27 cellular contexts compared by ENCODE assay signal in the genomic region with DNA sequence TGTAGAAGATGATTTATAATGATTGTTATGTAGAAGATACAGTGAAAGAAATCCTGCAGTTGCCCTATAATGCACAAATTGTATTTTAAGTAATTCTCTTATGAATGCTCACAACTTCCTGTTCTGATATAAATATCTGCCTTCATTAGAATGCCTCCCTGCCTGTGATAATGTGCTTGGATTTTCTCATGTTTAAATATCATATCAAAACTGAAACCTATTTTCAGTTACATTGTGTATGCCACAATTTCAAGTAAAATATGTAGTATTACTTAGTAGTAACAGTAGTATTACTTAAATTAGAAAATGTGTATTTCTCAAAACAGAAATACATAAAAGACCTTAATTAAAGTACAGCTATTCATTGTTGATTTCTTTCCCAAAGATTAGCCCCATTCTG. TPM values are rescaled to one million over a fixed set of nuclear protein-coding genes. Genes with fewer than 3 reads are reported as not detected.
A peak's percentile ranks its signal among the peaks of the same experiment; 100 is the strongest.
DNase-seq lines count a peak whose midpoint lies in the region; ATAC-seq, FAIRE-seq and TF ChIP-seq lines count a peak whose summit lies in the region.
"Had no signal": no experiment of that assay in that cellular context is flagged by ENCODE, and none has a peak within 500 bp of the region (broad histone marks: within the 10 kb centered on the region; RNA-seq: fewer than 3 reads in every experiment).

No MANE protein-coding gene starts in this region.

- no peak overlapping the region for H3K4me3 ChIP-seq in GM12878
- H3K4me3 ChIP-seq: K562, MG63, SJCRH30 had no signal

- DNase-seq in GM12878 (ENCODE audit: low read depth, low spot score): no peak
- DNase-seq in activated naive CD4-positive, alpha-beta T cell treated with anti-CD3 and anti-CD28 coated beads, Interleukin-2, amount 10 ng/mL, durations not matched to agents 7 days and 5 days: no peak
- DNase-seq in NCI-H69 (lab: John Stamatoyannopoulos, UW): no peak
- no peak for DNase-seq in cortex of kidney (lab: John Stamatoyannopoulos, UW)
- DNase-seq: BE2C; CD4-positive, CD25-positive, alpha-beta regulatory T cell; EL; GF-D8; MG63; NCI-H1048; NCI-H1436; NCI-H187 treated with DMSO at 0.1 percent for 48 hours; NCI-H2107; SJCRH30; T-helper 9 cell had no signal

- no peaks in the 10 kb centered on the region for H3K36me3 Mint-ChIP-seq in activated naive CD4-positive, alpha-beta T cell treated with anti-CD3 and anti-CD28 coated beads, Interleukin-2, amount 10 ng/mL, durations not matched to agents 7 days and 5 days
- H3K36me3 Mint-ChIP-seq: CD4-positive, CD25-positive, alpha-beta regulatory T cell had no signal

- TF ChIP-seq EP300 in GM12878 (IDR thresholded peaks at IDR 0.05; ENCODE audit: borderline replicate concordance in 1 of 2, control insufficient read depth in 1 of 2, low read depth in 2 of 2, low read length in 2 of 2): no peak

- BruUV-seq in GM12878 (replicated peaks; lab: Mats Ljungman, UMichigan): no TSS peak

- ATAC-seq in GM19035 (IDR thresholded peaks at IDR 0.05; ENCODE audit: unreplicated experiment) (peak; percentile 60), HG02610 (IDR thresholded peaks at IDR 0.05; ENCODE audit: unreplicated experiment) (peak; percentile 85), HG03469 (IDR thresholded peaks at IDR 0.05; ENCODE audit: unreplicated experiment) (peak; percentile 69), GM12878 (no peak), GM18517 (IDR thresholded peaks at IDR 0.05; ENCODE audit: unreplicated experiment) (no peak)
- ATAC-seq: HepG2, K562, Panc1 had no signal

- RAD21 ChIA-PET in GM12878 (lab: Charles Lee; ENCODE audit: unreplicated experiment): no interaction called here

- H4K20me1 ChIP-seq in GM12878 (ENCODE audit: control insufficient read depth, insufficient read depth): no peaks in the 10 kb centered on the region

- H3K9ac ChIP-seq in GM12878 (ENCODE audit: control insufficient read depth, insufficient read depth, low read length): no peak overlapping the region

- no peak overlapping the region for H3K4me3 Mint-ChIP-seq in activated naive CD4-positive, alpha-beta T cell treated with anti-CD3 and anti-CD28 coated beads, Interleukin-2, amount 10 ng/mL, durations not matched to agents 7 days and 5 days
- H3K4me3 Mint-ChIP-seq: CD4-positive, CD25-positive, alpha-beta regulatory T cell had no signal

- no peak overlapping the region for H2AFZ ChIP-seq in GM12878 (ENCODE audit: control insufficient read depth, low read depth, low read length)

- no peaks in the 10 kb centered on the region for H3K9me3 ChIP-seq in GM12878 (replicated peaks; ENCODE audit: control insufficient read depth, insufficient read depth, low read length)
- H3K9me3 ChIP-seq: BE2C, MG63, SJCRH30 had no signal

- no peaks in the 10 kb centered on the region for H3K27me3 Mint-ChIP-seq in activated naive CD4-positive, alpha-beta T cell treated with anti-CD3 and anti-CD28 coated beads, Interleukin-2, amount 10 ng/mL, durations not matched to agents 7 days and 5 days
- H3K27me3 Mint-ChIP-seq: CD4-positive, CD25-positive, alpha-beta regulatory T cell had no signal

- no peak for TF ChIP-seq POLR2A in GM12878 (IDR thresholded peaks at IDR 0.05; ENCODE audit: low read depth, low read length)

- in situ Hi-C loops in GM12878 (cut with MboI): no loop called here

- peak; percentile 74 for FAIRE-seq in GM12878 (lab: Jason Lieb, UNC)
- FAIRE-seq: HepG2, K562 had no signal

- no peak overlapping the region for H3K27ac Mint-ChIP-seq in activated naive CD4-positive, alpha-beta T cell treated with anti-CD3 and anti-CD28 coated beads, Interleukin-2, amount 10 ng/mL, durations not matched to agents 7 days and 5 days
- H3K27ac Mint-ChIP-seq: CD4-positive, CD25-positive, alpha-beta regulatory T cell had no signal

- CTCF ChIA-PET in GM12878 (lab: Yijun Ruan, JAX): no interaction called here
- CTCF ChIA-PET in activated naive CD4-positive, alpha-beta T cell treated with anti-CD3 and anti-CD28 coated beads, Interleukin-2, amount 10 ng/mL, durations not matched to agents 7 days and 5 days (lab: Charles Lee): interaction anchor here (0.8 kb wide), 1 partner anchor 35 kb away, joined by 3 read pairs; no protein-coding TSS in a partner anchor

- intact Hi-C loops in GM12878 (cut with micrococcal nuclease; ENCODE audit: unreplicated experiment): no loop called here

- TF ChIP-seq CTCF in GM12878 (IDR thresholded peaks at IDR 0.05 in 2 of 3, conservative IDR thresholded peaks at IDR 0.05 in 1 of 3; ENCODE audit: control insufficient read depth in 2 of 3, extremely low read depth in 1 of 3, insufficient read depth in 1 of 3, low read depth in 3 of 3, low read length in 3 of 3): no peak

- H3K9me3 Mint-ChIP-seq in activated naive CD4-positive, alpha-beta T cell treated with anti-CD3 and anti-CD28 coated beads, Interleukin-2, amount 10 ng/mL, durations not matched to agents 7 days and 5 days: no peaks in the 10 kb centered on the region

- H3K27me3 ChIP-seq in GM12878 (replicated peaks in 1 of 2; ENCODE audit: control insufficient read depth in 2 of 2, insufficient read depth in 2 of 2, low read length in 1 of 2): no peaks in the 10 kb centered on the region
- H3K27me3 ChIP-seq: BE2C, MG63, SJCRH30 had no signal

- H3K36me3 ChIP-seq in GM12878 (ENCODE audit: control insufficient read depth in 2 of 2, insufficient read depth in 2 of 2, low read length in 1 of 2): no peaks in the 10 kb centered on the region
- H3K36me3 ChIP-seq: BE2C, MG63, SJCRH30 had no signal

- TF ChIP-seq RAD21 in GM12878 (IDR thresholded peaks at IDR 0.05; ENCODE audit: insufficient read depth, low read depth, low read length): no peak

- SMC1A ChIA-PET in GM12878 (lab: Charles Lee; ENCODE audit: uncharacterized antibody, unreplicated experiment): interaction anchor here (0.8 kb wide), 1 partner anchor 109 kb away, joined by 3 read pairs; no protein-coding TSS in a partner anchor

- H3K79me2 ChIP-seq in GM12878 (ENCODE audit: control insufficient read depth, insufficient read depth, low read length): no peaks in the 10 kb centered on the region

- no peaks in the 10 kb centered on the region for H3K4me1 Mint-ChIP-seq in activated naive CD4-positive, alpha-beta T cell treated with anti-CD3 and anti-CD28 coated beads, Interleukin-2, amount 10 ng/mL, durations not matched to agents 7 days and 5 days
- H3K4me1 Mint-ChIP-seq: CD4-positive, CD25-positive, alpha-beta regulatory T cell had no signal

- H3K27ac ChIP-seq in GM12878 (ENCODE audit: control insufficient read depth, insufficient read depth): no peak overlapping the region
- H3K27ac ChIP-seq: HL-60, SJCRH30 had no signal

- H3K4me2 ChIP-seq in GM12878 (ENCODE audit: control insufficient read depth, insufficient read depth): no peak overlapping the region

- H3K4me1 ChIP-seq in GM12878 (ENCODE audit: control insufficient read depth, insufficient read depth, low read length): no peaks in the 10 kb centered on the region
- H3K4me1 ChIP-seq: BE2C, SJCRH30 had no signal

- POLR2A ChIA-PET in GM12878 (lab: Charles Lee): no interaction called here

TF ChIP-seq in GM12878, 131 proteins besides CTCF, POLR2A, EP300 and RAD21:
- TF ChIP-seq MEF2A (IDR thresholded peaks at IDR 0.05; ENCODE audit: insufficient read depth, low read depth, low read length): 0 out of 2 replicates have a peak, but pooled peaks have one; percentile 29
- no peak for TF ChIP-seq HDGF (IDR thresholded peaks at IDR 0.05)
- peak; percentile 55 for TF ChIP-seq NFIC (IDR thresholded peaks at IDR 0.05; ENCODE audit: low read depth, low read length)
- TF ChIP-seq JUNB (IDR thresholded peaks at IDR 0.05): peak; percentile 57; the same call in 1 of the 2 replicates

RNA-seq across cellular contexts. Expression of a gene that starts 41.1 kb away (rescaled TPM):
- 0.42 and 0.58 TPM in 2 replicates for total RNA-seq in GM12878 (2013; cell fraction: nucleolus; rRNA removed)
- total RNA-seq in GM12878 (2014; rRNA removed) (3.4 and 6.2 TPM in 2 replicates), GM12878 (2014; rRNA removed; fragmentation: Illumina TruSeq; extraction: Trizol) (5.6 and 6.3 TPM in 2 replicates), GM12878 (2021) (4.2 and 5.8 TPM in 2 replicates)
- polyA plus RNA-seq in GM12878 (2011; ENCODE audit: low read depth): 0.93 TPM
- polyA plus RNA-seq in GM12878 (2011; rRNA removed) (0.17 and 0.18 TPM in 2 replicates), GM12878 (2014; fragmentation: Illumina TruSeq; extraction: Trizol) (5.6 and 7.1 TPM in 2 replicates), GM12878 (2014; fragmentation: Nextera tagmentation; extraction: Ambion mirVana) (1 to 10 TPM; 2.1 to 2.2 TPM), GM12878 (2014; rRNA removed) (2.6 and 3.3 TPM in 2 replicates), GM12878 (2016; fragmentation: Nextera tagmentation; extraction: Ambion mirVana) (1 to 10 TPM; 1.0 to 1.8 TPM)
- polyA plus RNA-seq in GM12878 (2011; cell fraction: cytosol; rRNA removed): 0.03 TPM in 2 replicates
- 0.23 and 0.39 TPM in 2 replicates for polyA plus RNA-seq in GM12878 (2011; cell fraction: nucleus; rRNA removed)
- 1.6 and 2.1 TPM in 2 replicates for polyA plus RNA-seq in GM12878 (2012)
- polyA minus RNA-seq in GM12878 (2011; rRNA and poly(A)+ RNA removed): 0.10 and 0.22 TPM in 2 replicates
- polyA minus RNA-seq in GM12878 (2011; cell fraction: cytosol; rRNA and poly(A)+ RNA removed): not detected in 2 replicates
- 0.48 TPM in 1 of 2 replicates, not detected in the other for polyA minus RNA-seq in GM12878 (2011; cell fraction: nucleus; rRNA and poly(A)+ RNA removed)
- total RNA-seq: HepG2; HT-29; K562; LHCN-M2; NCI-H460; T-helper 1 cell treated with Interleukin-12 subunit alpha and Interleukin-12 subunit beta and Interleukin-4 antibody, amounts not matched to agents 30 ng/mL and 1 ng/mL, for 36 hours had no signal
- polyA plus RNA-seq: CD4-positive, CD25-positive, alpha-beta regulatory T cell; HepG2 had no signal

Comparison
In these comparisons a context has a peak if more than half of its experiments do, and no peak if none do; other contexts are left out.
1. ATAC-seq: peak in GM19035 (single experiment), HG02610 (single experiment) and HG03469 (single experiment); none in GM12878 (single experiment) and GM18517 (single experiment).